ENCODE assay signal across 1 cellular context in the genomic region with DNA sequence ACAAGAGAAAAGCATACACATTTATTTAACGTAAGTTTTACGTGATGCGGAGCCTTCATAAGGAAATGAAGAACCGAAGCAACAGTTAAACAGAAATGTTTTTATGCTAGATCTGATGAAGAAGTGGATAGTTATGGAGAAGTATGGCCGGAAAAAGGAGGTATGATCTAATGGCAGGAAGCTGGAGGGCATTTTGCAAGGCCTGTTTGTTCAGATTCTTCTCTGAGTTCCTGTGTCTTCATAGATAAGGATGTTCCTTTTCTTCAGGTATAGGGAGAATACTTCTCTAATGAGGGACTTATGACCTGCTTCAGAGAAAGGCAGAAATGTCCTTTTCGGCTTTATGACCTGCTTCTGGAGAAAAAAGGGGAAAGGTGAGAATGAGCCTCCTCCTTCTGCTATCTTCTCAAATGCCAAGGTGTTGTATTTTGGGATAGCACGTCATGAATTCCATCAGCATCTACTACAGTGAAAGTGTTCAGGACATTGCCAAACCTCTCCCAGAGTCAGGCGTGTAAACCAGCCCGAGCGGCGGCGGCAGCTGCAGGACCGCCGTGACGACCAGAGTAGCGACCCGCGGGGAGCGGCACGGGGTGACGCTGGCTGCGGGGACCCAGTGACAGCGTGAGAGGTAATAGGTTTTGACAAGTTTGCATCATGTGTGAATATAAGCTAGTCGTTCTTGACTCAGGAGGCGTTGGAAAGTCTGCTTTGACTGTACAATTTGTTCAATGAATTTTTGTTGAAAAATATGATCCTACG.
TF ChIP-seq lines count a peak whose summit lies in the region.

No MANE protein-coding gene starts in this region.

TF ChIP-seq in SK-N-SH treated with all-trans-retinoic acid at 6 μM for 48 hours, 23 proteins besides CTCF, POLR2A, EP300 and RAD21 (continued from another document):
- TF ChIP-seq CSDC2 (CRISPR knock-in tag; IDR thresholded peaks at IDR 0.05): no peak
- TF ChIP-seq, protein P1, sequence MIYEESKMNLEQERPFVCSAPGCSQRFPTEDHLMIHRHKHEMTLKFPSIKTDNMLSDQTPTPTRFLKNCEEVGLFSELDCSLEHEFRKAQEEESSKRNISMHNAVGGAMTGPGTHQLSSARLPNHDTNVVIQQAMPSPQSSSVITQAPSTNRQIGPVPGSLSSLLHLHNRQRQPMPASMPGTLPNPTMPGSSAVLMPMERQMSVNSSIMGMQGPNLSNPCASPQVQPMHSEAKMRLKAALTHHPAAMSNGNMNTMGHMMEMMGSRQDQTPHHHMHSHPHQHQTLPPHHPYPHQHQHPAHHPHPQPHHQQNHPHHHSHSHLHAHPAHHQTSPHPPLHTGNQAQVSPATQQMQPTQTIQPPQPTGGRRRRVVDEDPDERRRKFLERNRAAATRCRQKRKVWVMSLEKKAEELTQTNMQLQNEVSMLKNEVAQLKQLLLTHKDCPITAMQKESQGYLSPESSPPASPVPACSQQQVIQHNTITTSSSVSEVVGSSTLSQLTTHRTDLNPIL (CRISPR knock-in tag; IDR thresholded peaks at IDR 0.05; ENCODE audit: low read depth): no peak
- no peak for TF ChIP-seq RARB (CRISPR knock-in tag; IDR thresholded peaks at IDR 0.05)
- no peak for TF ChIP-seq BACH2 (CRISPR knock-in tag; IDR thresholded peaks at IDR 0.05; ENCODE audit: borderline replicate concordance)
- TF ChIP-seq ZFP3 (CRISPR knock-in tag; IDR thresholded peaks at IDR 0.05): no peak
- no peak for TF ChIP-seq ESRRG (CRISPR knock-in tag; IDR thresholded peaks at IDR 0.05)
- no peak for TF ChIP-seq ARNTL (CRISPR knock-in tag; IDR thresholded peaks at IDR 0.05; ENCODE audit: borderline replicate concordance, low read depth)
- TF ChIP-seq ZC3H10 (CRISPR knock-in tag; IDR thresholded peaks at IDR 0.05): no peak
- TF ChIP-seq ZNF565 (CRISPR knock-in tag; conservative IDR thresholded peaks at IDR 0.05; ENCODE audit: low read depth): no peak
- TF ChIP-seq, protein P2, sequence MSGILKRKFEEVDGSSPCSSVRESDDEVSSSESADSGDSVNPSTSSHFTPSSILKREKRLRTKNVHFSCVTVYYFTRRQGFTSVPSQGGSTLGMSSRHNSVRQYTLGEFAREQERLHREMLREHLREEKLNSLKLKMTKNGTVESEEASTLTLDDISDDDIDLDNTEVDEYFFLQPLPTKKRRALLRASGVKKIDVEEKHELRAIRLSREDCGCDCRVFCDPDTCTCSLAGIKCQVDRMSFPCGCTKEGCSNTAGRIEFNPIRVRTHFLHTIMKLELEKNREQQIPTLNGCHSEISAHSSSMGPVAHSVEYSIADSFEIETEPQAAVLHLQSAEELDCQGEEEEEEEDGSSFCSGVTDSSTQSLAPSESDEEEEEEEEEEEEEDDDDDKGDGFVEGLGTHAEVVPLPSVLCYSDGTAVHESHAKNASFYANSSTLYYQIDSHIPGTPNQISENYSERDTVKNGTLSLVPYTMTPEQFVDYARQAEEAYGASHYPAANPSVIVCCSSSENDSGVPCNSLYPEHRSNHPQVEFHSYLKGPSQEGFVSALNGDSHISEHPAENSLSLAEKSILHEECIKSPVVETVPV (CRISPR knock-in tag; IDR thresholded peaks at IDR 0.05): no peak
- no peak for TF ChIP-seq ISL1 (CRISPR knock-in tag; IDR thresholded peaks at IDR 0.05)
- no peak for TF ChIP-seq ZFP30 (CRISPR knock-in tag; IDR thresholded peaks at IDR 0.05)
- no peak for TF ChIP-seq TSHZ2 (CRISPR knock-in tag; IDR thresholded peaks at IDR 0.05)
- no peak for TF ChIP-seq OSR1 (CRISPR knock-in tag; IDR thresholded peaks at IDR 0.05)
- no peak for TF ChIP-seq SNAI2 (CRISPR knock-in tag; IDR thresholded peaks at IDR 0.05)
TF ChIP-seq in SK-N-SH treated with all-trans-retinoic acid at 6 μM for 48 hours: peak in this region for 0.
